11 cellular contexts compared by ENCODE assay signal in genomic region chr15:54273928-54274327, GRCh38.
DNase-seq lines count a peak whose midpoint lies in the region; TF ChIP-seq lines count a peak whose summit lies in the region.
"Had no signal": no experiment of that assay in that cellular context is flagged by ENCODE, and none has a peak within 500 bp of the region (broad histone marks: within the 10 kb centered on the region; RNA-seq: fewer than 3 reads in every experiment).

No MANE protein-coding gene starts in this region.

- TF ChIP-seq CTCF in HL-60 (IDR thresholded peaks at IDR 0.05; ENCODE audit: insufficient read depth, low read length) (peak; percentile 29), ovary (IDR thresholded peaks at IDR 0.05) (no peak)

- H3K27me3 ChIP-seq in HL-60 (ENCODE audit: insufficient read depth, poor library complexity, severe bottlenecking): no peaks in the 10 kb centered on the region
- H3K27me3 ChIP-seq in ovary: no peaks in the 10 kb centered on the region

- no peak for TF ChIP-seq POLR2A in ovary (IDR thresholded peaks at IDR 0.05)

- DNase-seq in D341Med (ENCODE audit: low spot score) (peak; percentile 24), HL-60 (ENCODE audit: low read depth in 1 of 2, low spot score in 1 of 2) (peak in 1 of 2 experiments; percentile 9), RPMI8226 (peak; percentile 25), iPS-NIHi7 (ENCODE audit: extremely low spot score) (peak; percentile 42), ovary (no peak), NCI-H226 (no peak), NCI-H2227 (lab: John Stamatoyannopoulos, UW; ENCODE audit: unreplicated experiment) (no peak)
- DNase-seq: activated CD8-positive, alpha-beta memory T cell treated with anti-CD3 and anti-CD28 coated beads, Interleukin-2, amount 50 U/mL, for 48 hours; activated naive CD8-positive, alpha-beta T cell treated with anti-CD3 and anti-CD28 coated beads, Interleukin-2, amount 50 U/mL, for 24 hours; naive thymus-derived CD4-positive, alpha-beta T cell; NCI-H1694 had no signal

- 40 to 46% (median 43%) methylated on average over 3 of the region's 3 CpGs for WGBS in ovary, 3 donors

- intact Hi-C loops in ovary (cut with DNase I): no loop called here

- TF ChIP-seq EP300 in ovary (IDR thresholded peaks at IDR 0.05): no peak

- no peaks in the 10 kb centered on the region for H3K36me3 ChIP-seq in ovary

- no peaks in the 10 kb centered on the region for H3K9me3 ChIP-seq in ovary

- no peaks in the 10 kb centered on the region for H3K4me1 ChIP-seq in ovary (ENCODE audit: insufficient read depth)

- H3K27ac ChIP-seq in HL-60 (replicated peaks) (no peak overlapping the region), ovary (no peak overlapping the region)

- H3K4me3 ChIP-seq in HL-60 (replicated peaks; ENCODE audit: insufficient read depth, low read length) (no peak overlapping the region), ovary (no peak overlapping the region)

Comparison
In these comparisons a context has a peak if more than half of its experiments do, and no peak if none do; other contexts are left out.
1. DNase-seq: peak in D341Med (single experiment), RPMI8226 (single experiment) and iPS-NIHi7 (single experiment); none in ovary (0 of 5), NCI-H226 (single experiment) and NCI-H2227 (single experiment).